In the genomic region with DNA sequence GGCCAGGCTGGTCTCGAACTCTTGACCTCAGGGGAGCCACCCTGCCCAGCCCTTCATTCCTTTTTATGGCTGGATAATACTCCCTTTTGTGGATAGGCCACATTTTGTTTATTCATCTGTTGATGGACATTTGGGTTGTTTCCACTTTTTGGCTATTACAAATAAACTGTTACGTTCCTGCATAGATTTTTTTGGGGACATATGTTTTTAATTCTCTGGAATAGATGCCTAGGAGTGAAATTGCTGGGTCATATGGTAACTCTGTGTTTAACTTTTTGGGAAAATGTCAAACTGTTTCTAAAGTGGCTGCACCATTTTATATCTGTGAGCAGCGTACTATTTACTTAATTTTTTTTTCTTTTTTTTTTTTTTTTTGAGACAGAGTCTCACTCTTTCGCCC, we compare ENCODE assay signal across 20 cellular contexts. TPM values are rescaled to one million over a fixed set of nuclear protein-coding genes. Genes with fewer than 3 reads are reported as not detected.
A peak's percentile ranks its signal among the peaks of the same experiment; 100 is the strongest.
DNase-seq lines count a peak whose midpoint lies in the region; TF ChIP-seq lines count a peak whose summit lies in the region.
"Had no signal": no experiment of that assay in that cellular context is flagged by ENCODE, and none has a peak within 500 bp of the region (broad histone marks: within the 10 kb centered on the region; RNA-seq: fewer than 3 reads in every experiment).

No MANE protein-coding gene starts in this region.

- H3K9me2 ChIP-seq in hepatocyte (replicated peaks; ENCODE audit: insufficient read depth), result no peaks in the 10 kb centered on the region

- intact Hi-C loops in esophagus muscularis mucosa (cut with DNase I), result loop anchor here (5.0 kb wide), 1 partner anchor 64 kb away; a partner anchor contains a TSS

- peaks cover 91% of the 10 kb centered on the region for H3K79me2 ChIP-seq in hepatocyte

- no peak for TF ChIP-seq POLR2A in esophagus muscularis mucosa (IDR thresholded peaks at IDR 0.05; ENCODE audit: low read depth)

- TF ChIP-seq CTCF in HEK293 (tag by site-specific recombination; IDR thresholded peaks at IDR 0.05), result no peak
- no peak for TF ChIP-seq CTCF in esophagus muscularis mucosa (IDR thresholded peaks at IDR 0.05)
- no peak for TF ChIP-seq CTCF in foreskin fibroblast (IDR thresholded peaks at IDR 0.05; ENCODE audit: low read depth, low read length)
- no peak for TF ChIP-seq CTCF in hepatocyte (IDR thresholded peaks at IDR 0.05; ENCODE audit: poor library complexity)

- H4K20me1 ChIP-seq in hepatocyte (ENCODE audit: insufficient read depth, poor library complexity, severe bottlenecking), result peaks cover 13% of the 10 kb centered on the region

- H3K4me2 ChIP-seq in hepatocyte, result no peak overlapping the region

- DNase-seq in esophagus muscularis mucosa (ENCODE audit: extremely low spot score), result no peak
- DNase-seq in foreskin fibroblast, result peak; percentile 18 to 54
- no peak for DNase-seq in NOMO-1 (lab: John Stamatoyannopoulos, UW; ENCODE audit: unreplicated experiment in 2 of 2)
- DNase-seq in hippocampal formation (lab: John Stamatoyannopoulos, UW), result no peak
- no peak for DNase-seq in hepatocyte (ENCODE audit: low spot score)
- no peak for DNase-seq in NCI-H774 (lab: John Stamatoyannopoulos, UW)
- DNase-seq: ACHN; Caco-2; GF-D8; HFFc6; KBM-7; NCI-H1105; NCI-H2081 treated with DMSO at 0.1 percent for 48 hours; NCI-H446 treated with DMSO at 0.1 percent for 48 hours; NCI-H69; NK-92 treated with Interleukin-12 subunit alpha and Interleukin-12 subunit beta, amount 100 ng/mL, for 24 hours; OCI-M1; Right ventricle myocardium superior had no signal

- CTCF ChIA-PET in HEK293 (lab: Yijun Ruan, JAX), result no interaction called here

- H3K4me1 ChIP-seq in HEK293 (ENCODE audit: control insufficient read depth, insufficient read depth, low read length), result peaks cover 2% of the 10 kb centered on the region; the same call in 1 of the 2 replicates
- H3K4me1 ChIP-seq in esophagus muscularis mucosa, result peaks cover 39 to 92% (median 87%) of the 10 kb centered on the region in 4 donors
- peaks cover 13% of the 10 kb centered on the region for H3K4me1 ChIP-seq in hepatocyte (ENCODE audit: insufficient read depth)
- H3K4me1 ChIP-seq: Caco-2 had no signal

- no peaks in the 10 kb centered on the region for H3K27me3 ChIP-seq in esophagus muscularis mucosa
- no peaks in the 10 kb centered on the region for H3K27me3 ChIP-seq in hepatocyte

- WGBS in esophagus muscularis mucosa, result 77% methylated on average over 4 of the region's 4 CpGs
- 85% methylated on average over 4 of the region's 4 CpGs for WGBS in hepatocyte (ENCODE audit: low lambda C conversion rate, missing lambda C conversion rate)

- H3K27ac ChIP-seq in HEK293 (ENCODE audit: extremely low read depth, low read depth, low read length), result no peak overlapping the region
- H3K27ac ChIP-seq in esophagus muscularis mucosa (replicated peaks in 1 of 4), result peak overlapping the region; percentile 34 to 96 (median 91)
- H3K27ac ChIP-seq in hepatocyte, result no peak overlapping the region

- H2AFZ ChIP-seq in hepatocyte, result no peak overlapping the region

- POLR2A ChIA-PET in HEK293 (lab: Yijun Ruan, JAX), result interaction anchor here (0.7 to 1.2 kb wide), 2 partner anchors 10 to 100 kb away, joined by 4 read pairs; a partner anchor contains a TSS

- H3K36me3 ChIP-seq in HEK293 (ENCODE audit: control insufficient read depth in 2 of 2, insufficient read depth in 1 of 2, low read length in 2 of 2) (peaks cover 59 to 86% of the 10 kb centered on the region in 2 experiments), esophagus muscularis mucosa (peaks cover 51 to 82% (median 70%) of the 10 kb centered on the region in 4 donors), hepatocyte (replicated peaks; ENCODE audit: insufficient read depth, low read depth) (no peaks in the 10 kb centered on the region)

- TF ChIP-seq EP300 in esophagus muscularis mucosa (IDR thresholded peaks at IDR 0.05), result no peak

- no peaks in the 10 kb centered on the region for H3K9me3 ChIP-seq in HEK293 (ENCODE audit: control insufficient read depth, insufficient read depth, low read depth, low read length)
- H3K9me3 ChIP-seq in esophagus muscularis mucosa, result no peaks in the 10 kb centered on the region
- H3K9me3 ChIP-seq in hepatocyte (ENCODE audit: low read depth), result no peaks in the 10 kb centered on the region
- H3K9me3 ChIP-seq: Caco-2 had no signal

- H3K4me3 ChIP-seq in HEK293 (ENCODE audit: low read depth, low read length), result no peak overlapping the region
- no peak overlapping the region for H3K4me3 ChIP-seq in esophagus muscularis mucosa
- H3K4me3 ChIP-seq in foreskin fibroblast (ENCODE audit: low read depth in 1 of 2, low read length in 2 of 2), result no peak overlapping the region
- no peak overlapping the region for H3K4me3 ChIP-seq in hepatocyte
- H3K4me3 ChIP-seq: SK-N-MC had no signal

TF ChIP-seq in HEK293, 187 proteins besides CTCF, POLR2A, EP300 and RAD21:
- TF ChIP-seq, protein P1, sequence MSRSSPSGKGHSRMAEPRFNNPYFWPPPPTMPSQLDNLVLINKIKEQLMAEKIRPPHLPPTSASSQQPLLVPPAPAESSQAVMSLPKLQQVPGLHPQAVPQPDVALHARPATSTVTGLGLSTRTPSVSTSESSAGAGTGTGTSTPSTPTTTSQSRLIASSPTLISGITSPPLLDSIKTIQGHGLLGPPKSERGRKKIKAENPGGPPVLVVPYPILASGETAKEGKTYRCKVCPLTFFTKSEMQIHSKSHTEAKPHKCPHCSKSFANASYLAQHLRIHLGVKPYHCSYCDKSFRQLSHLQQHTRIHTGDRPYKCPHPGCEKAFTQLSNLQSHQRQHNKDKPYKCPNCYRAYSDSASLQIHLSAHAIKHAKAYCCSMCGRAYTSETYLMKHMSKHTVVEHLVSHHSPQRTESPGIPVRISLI (tag by site-specific recombination; IDR thresholded peaks at IDR 0.05), result no peak
- no peak for TF ChIP-seq ZNF514 (tag by site-specific recombination; IDR thresholded peaks at IDR 0.05)
- peak; percentile 54 for TF ChIP-seq ZNF146 (tag by site-specific recombination; IDR thresholded peaks at IDR 0.05)
TF ChIP-seq in HEK293: peak in this region for 1.

RNA-seq across cellular contexts. Expression of a gene that starts 9.8 kb away (rescaled TPM):
- total RNA-seq in esophagus muscularis mucosa (100 to 1,000 TPM in 1 of 4 donors, 10 to 100 TPM in 3; 49.4 to 106 (median 70.2) TPM), hepatocyte (28.4 and 28.7 TPM in 2 replicates)
- polyA plus RNA-seq in hepatocyte, result 21.9 and 24.5 TPM in 2 replicates

RNA-seq across cellular contexts. Expression of a gene that starts 29.1 kb away (rescaled TPM):
- total RNA-seq in esophagus muscularis mucosa (10 to 100 TPM; 26.7 to 31.8 (median 29.9) TPM), hepatocyte (28.9 and 29.7 TPM in 2 replicates)
- 13.4 and 13.7 TPM in 2 replicates for polyA plus RNA-seq in hepatocyte

RNA-seq across cellular contexts. Expression of a gene that starts 42.7 kb away (rescaled TPM):
- total RNA-seq in esophagus muscularis mucosa, result 1 to 10 TPM; 5.4 to 7.6 (median 5.8) TPM
- total RNA-seq in hepatocyte, result 1.6 and 2.5 TPM in 2 replicates
- polyA plus RNA-seq in hepatocyte, result 3.3 and 3.7 TPM in 2 replicates

Comparison
In these comparisons a context has a peak if more than half of its experiments do, and no peak if none do; other contexts are left out.
1. H3K27ac ChIP-seq: peak in esophagus muscularis mucosa (4 of 4); none in HEK293 (single experiment) and hepatocyte (single experiment).
2. DNase-seq: peak in foreskin fibroblast (2 of 2); none in esophagus muscularis mucosa (single experiment), NOMO-1 (0 of 2), hippocampal formation (0 of 2), hepatocyte (single experiment) and NCI-H774 (single experiment).